ENCODE assay signal across 10 cellular contexts in the genomic region with DNA sequence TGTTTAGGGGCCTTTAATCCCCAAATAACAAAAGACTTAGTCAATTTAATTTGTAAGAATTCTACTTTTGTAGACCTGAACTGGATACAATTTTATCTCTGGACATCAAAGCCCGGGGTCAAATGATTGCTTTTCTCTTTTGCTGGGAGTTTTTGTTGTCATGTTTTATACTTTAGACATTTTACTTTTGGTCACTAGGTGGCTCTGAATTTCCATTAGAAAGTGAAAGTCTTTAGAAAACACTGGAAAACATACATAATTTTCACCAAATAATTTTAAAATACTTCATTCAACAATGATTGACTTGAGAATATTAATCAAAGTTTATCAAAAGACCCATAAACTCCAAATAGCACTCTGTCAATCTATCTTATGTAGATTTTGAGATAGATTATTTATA. TPM values are rescaled to one million over a fixed set of nuclear protein-coding genes. Genes with fewer than 3 reads are reported as not detected.
DNase-seq lines count a peak whose midpoint lies in the region; ATAC-seq and TF ChIP-seq lines count a peak whose summit lies in the region.
"Had no signal": no experiment of that assay in that cellular context is flagged by ENCODE, and none has a peak within 500 bp of the region (broad histone marks: within the 10 kb centered on the region; RNA-seq: fewer than 3 reads in every experiment).

No MANE protein-coding gene starts in this region.

- H2AFZ ChIP-seq in PC-3 (ENCODE audit: low read length) = no peak overlapping the region

- H3K4me1 ChIP-seq in PC-3 (ENCODE audit: insufficient read depth, low read length) = no peaks in the 10 kb centered on the region
- H3K4me1 ChIP-seq: SJCRH30 had no signal

- H3K4me3 ChIP-seq in PC-3 (ENCODE audit: low read length) (no peak overlapping the region), fibroblast of mammary gland (ENCODE audit: control insufficient read depth, low read depth, low read length) (no peak overlapping the region)
- H3K4me3 ChIP-seq: SJCRH30 had no signal

- no peaks in the 10 kb centered on the region for H3F3A ChIP-seq in PC-3 (ENCODE audit: low read length, unreplicated experiment)

- peaks cover 7% of the 10 kb centered on the region; the same call in 1 of the 2 replicates for H3K27me3 ChIP-seq in PC-3 (ENCODE audit: low read length)
- H3K27me3 ChIP-seq: SJCRH30 had no signal

- CTCF ChIA-PET in PC-3 (lab: Charles Lee) = no interaction called here

- POLR2A ChIA-PET in PC-3 (lab: Charles Lee; ENCODE audit: unreplicated experiment) = no interaction called here

- no peaks in the 10 kb centered on the region; the same call in 1 of the 2 replicates for H3K36me3 ChIP-seq in PC-3 (ENCODE audit: low read depth, low read length)
- H3K36me3 ChIP-seq: SJCRH30 had no signal

- H3K27ac ChIP-seq in PC-3 (ENCODE audit: low read length) = no peak overlapping the region
- H3K27ac ChIP-seq: SJCRH30 had no signal

- DNase-seq in PC-3 (peak; percentile 19), fibroblast of mammary gland (ENCODE audit: low read depth) (peak; percentile 24), renal cortical epithelial cell (ENCODE audit: low read depth) (peak; percentile 9), LoVo (ENCODE audit: low spot score) (no peak), posterior vena cava (ENCODE audit: low spot score) (no peak), amniotic stem cell (lab: John Stamatoyannopoulos, UW) (no peak)
- DNase-seq: effector memory CD8-positive, alpha-beta T cell; SJCRH30 had no signal

- no peaks in the 10 kb centered on the region for H3K9me3 ChIP-seq in PC-3 (ENCODE audit: low read length)
- H3K9me3 ChIP-seq: SJCRH30 had no signal

- no peak overlapping the region for H3K9ac ChIP-seq in PC-3 (ENCODE audit: low read length)

- H4K20me1 ChIP-seq in PC-3 (ENCODE audit: low read length) = no peaks in the 10 kb centered on the region

- intact Hi-C loops in PC-3 (cut with micrococcal nuclease) = loop anchor here (2.0 kb wide), 2 partner anchors 225 to 389 kb away; no protein-coding TSS in a partner anchor
- intact Hi-C loops in posterior vena cava (cut with DNase I) = no loop called here

- no peaks in the 10 kb centered on the region for H3K9me2 ChIP-seq in PC-3 (replicated peaks; ENCODE audit: low read length)

- H3K4me2 ChIP-seq in PC-3 (ENCODE audit: low read length) = no peak overlapping the region

- TF ChIP-seq CTCF in GM12873 (IDR thresholded peaks at IDR 0.05; ENCODE audit: insufficient read depth, low read depth, low read length, missing control alignments) (peak; percentile 23), PC-3 (conservative IDR thresholded peaks at IDR 0.05; ENCODE audit: low read depth, low read length) (peak; percentile 58), fibroblast of mammary gland (conservative IDR thresholded peaks at IDR 0.05; ENCODE audit: control insufficient read depth, insufficient read depth, low read depth, low read length) (peak; percentile 36)

- no TSS peak for BruUV-seq in PC-3 (replicated peaks; lab: Mats Ljungman, UMichigan)

- H3K79me2 ChIP-seq in PC-3 (ENCODE audit: low read length) = no peaks in the 10 kb centered on the region

- ATAC-seq in PC-3 = no peak
- no peak for ATAC-seq in GM18907 (IDR thresholded peaks at IDR 0.05; ENCODE audit: unreplicated experiment)
- ATAC-seq: effector memory CD8-positive, alpha-beta T cell had no signal

RNA-seq across cellular contexts. Expression of a gene that starts 2.8 kb away (rescaled TPM):
- not detected in 2 replicates for total RNA-seq in PC-3 (2014; rRNA removed)
- 0.05 TPM in 1 of 2 replicates, not detected in the other for total RNA-seq in renal cortical epithelial cell
- total RNA-seq in posterior vena cava = under 1 TPM in 1 of 2 donors, not detected in 1; 0.24 TPM

Comparison
In these comparisons a context has a peak if more than half of its experiments do, and no peak if none do; other contexts are left out.
1. DNase-seq: peak in PC-3 (single experiment), fibroblast of mammary gland (single experiment) and renal cortical epithelial cell (single experiment); none in LoVo (single experiment), posterior vena cava (single experiment) and amniotic stem cell (single experiment).
2. Peak in every context shown above with its lines, with median percentiles within 50 percentile points of each other: CTCF ChIP-seq.